9 cellular contexts compared by ENCODE assay signal in genomic region chr1:209354111-209354839, GRCh38.
DNase-seq lines count a peak whose midpoint lies in the region; ATAC-seq, FAIRE-seq and TF ChIP-seq lines count a peak whose summit lies in the region.
"Had no signal": no experiment of that assay in that cellular context is flagged by ENCODE, and none has a peak within 500 bp of the region (broad histone marks: within the 10 kb centered on the region; RNA-seq: fewer than 3 reads in every experiment).

No MANE protein-coding gene starts in this region.

- peaks cover 10% of the 10 kb centered on the region; the same call in 1 of the 2 replicates for H3K9me2 ChIP-seq in GM23338 (ENCODE audit: insufficient read depth)

- TF ChIP-seq POLR2A in gastroesophageal sphincter (IDR thresholded peaks at IDR 0.05), result no peak

- H3K27me3 Mint-ChIP-seq in GM23338 (ENCODE audit: insufficient read depth, low read depth, poor library complexity), result no peaks in the 10 kb centered on the region
- no peaks in the 10 kb centered on the region for H3K27me3 Mint-ChIP-seq in activated T-helper 2 cell treated with anti-CD3 and anti-CD28 coated beads, Interferon-gamma antibody, Interleukin-2, Interleukin-4, amounts not matched to agents 10 μg/mL and 5 μg/mL and 100 μg/mL, durations not matched to agents 14 hours and 24 hours and 36 hours (ENCODE audit: low read depth)
- H3K27me3 Mint-ChIP-seq in osteocyte (ENCODE audit: unreplicated experiment), result peaks cover 8% of the 10 kb centered on the region

- DNase-seq in DMS53 treated with DMSO at 0.1 percent for 48 hours (lab: John Stamatoyannopoulos, UW; ENCODE audit: unreplicated experiment) (peak; percentile 88), GM23338 (ENCODE audit: low spot score) (peak; percentile 96), Panc1 (ENCODE audit: low read depth, low spot score) (peak; percentile 43), osteocyte (ENCODE audit: extremely low spot score, unreplicated experiment) (no peak), urothelium cell line (ENCODE audit: low spot score) (peak; percentile 83)
- peak; percentile 28 for DNase-seq in activated T-helper 2 cell treated with anti-CD3 and anti-CD28 coated beads, Interferon-gamma antibody, Interleukin-2, Interleukin-4, amounts not matched to agents 10 μg/mL and 5 μg/mL and 100 μg/mL, durations not matched to agents 14 hours and 24 hours and 36 hours (ENCODE audit: low spot score)

- no peak for TF ChIP-seq EP300 in gastroesophageal sphincter (IDR thresholded peaks at IDR 0.05)

- no peak overlapping the region for H3K4me3 ChIP-seq in GM23338
- H3K4me3 ChIP-seq in Panc1 (ENCODE audit: low read depth in 2 of 2, low read length in 2 of 2), result no peak overlapping the region
- H3K4me3 ChIP-seq in gastroesophageal sphincter, result no peak overlapping the region

- H3K79me2 ChIP-seq in GM23338 (replicated peaks; ENCODE audit: insufficient read depth), result no peaks in the 10 kb centered on the region

- intact Hi-C loops in Panc1 (cut with micrococcal nuclease; ENCODE audit: unreplicated experiment), result loop anchor here (5.0 kb wide), 1 partner anchor 213 kb away; no protein-coding TSS in a partner anchor
- intact Hi-C loops in activated T-helper 2 cell treated with anti-CD3 and anti-CD28 coated beads, Interferon-gamma antibody, Interleukin-2, Interleukin-4, amounts not matched to agents 10 μg/mL and 5 μg/mL and 100 μg/mL, durations not matched to agents 14 hours and 24 hours and 36 hours (cut with micrococcal nuclease), result no loop called here

- CTCF ChIA-PET in Panc1 (lab: Charles Lee), result no interaction called here

- no TSS peak for BruUV-seq in Panc1 (replicated peaks; lab: Mats Ljungman, UMichigan)

- ATAC-seq in GM23338 (peak; percentile 97), Panc1 (peak; percentile 99), gastroesophageal sphincter (peak; percentile 79)

- WGBS in gastroesophageal sphincter (ENCODE audit: low coverage in 1 of 2), 2 donors, result 31 to 51% methylated on average over 10 to 12 of the region's 20 CpGs

- H3K27me3 ChIP-seq in GM23338 (ENCODE audit: insufficient read depth), result no peaks in the 10 kb centered on the region
- no peaks in the 10 kb centered on the region for H3K27me3 ChIP-seq in Panc1 (ENCODE audit: control insufficient read depth, insufficient read depth, low read length)
- no peaks in the 10 kb centered on the region for H3K27me3 ChIP-seq in gastroesophageal sphincter

- peak overlapping the region; percentile 23 for H3K27ac ChIP-seq in GM23338 (ENCODE audit: low read depth)
- no peak overlapping the region for H3K27ac ChIP-seq in Panc1 (ENCODE audit: low read length)
- no peak overlapping the region for H3K27ac ChIP-seq in gastroesophageal sphincter

- H3K36me3 Mint-ChIP-seq in GM23338 (ENCODE audit: low read depth) (no peaks in the 10 kb centered on the region), osteocyte (ENCODE audit: unreplicated experiment) (no peaks in the 10 kb centered on the region)
- H3K36me3 Mint-ChIP-seq in activated T-helper 2 cell treated with anti-CD3 and anti-CD28 coated beads, Interferon-gamma antibody, Interleukin-2, Interleukin-4, amounts not matched to agents 10 μg/mL and 5 μg/mL and 100 μg/mL, durations not matched to agents 14 hours and 24 hours and 36 hours (ENCODE audit: low read depth), result no peaks in the 10 kb centered on the region
- H3K36me3 Mint-ChIP-seq: activated naive CD4-positive, alpha-beta T cell treated with anti-CD3 and anti-CD28 coated beads, Interleukin-2, amount 50 U/mL, for 24 hours had no signal

- FAIRE-seq in urothelium cell line (lab: Jason Lieb, UNC), result no peak

- H3K9me3 Mint-ChIP-seq in GM23338, result no peaks in the 10 kb centered on the region
- no peaks in the 10 kb centered on the region for H3K9me3 Mint-ChIP-seq in activated T-helper 2 cell treated with anti-CD3 and anti-CD28 coated beads, Interferon-gamma antibody, Interleukin-2, Interleukin-4, amounts not matched to agents 10 μg/mL and 5 μg/mL and 100 μg/mL, durations not matched to agents 14 hours and 24 hours and 36 hours
- H3K9me3 Mint-ChIP-seq in osteocyte (ENCODE audit: unreplicated experiment), result no peaks in the 10 kb centered on the region
- H3K9me3 Mint-ChIP-seq: activated naive CD4-positive, alpha-beta T cell treated with anti-CD3 and anti-CD28 coated beads, Interleukin-2, amount 50 U/mL, for 24 hours had no signal

- peak overlapping the region; percentile 79; the same call in 1 of the 2 replicates for H2AFZ ChIP-seq in GM23338

- H4K20me1 ChIP-seq in GM23338 (replicated peaks; ENCODE audit: insufficient read depth), result no peaks in the 10 kb centered on the region

- H3K4me1 ChIP-seq in GM23338 (ENCODE audit: insufficient read depth), result peaks cover 32% of the 10 kb centered on the region
- no peaks in the 10 kb centered on the region for H3K4me1 ChIP-seq in Panc1 (ENCODE audit: control insufficient read depth, insufficient read depth, low read length)
- H3K4me1 ChIP-seq in gastroesophageal sphincter, result no peaks in the 10 kb centered on the region

- H3K4me1 Mint-ChIP-seq in GM23338 (peaks cover 48% of the 10 kb centered on the region), osteocyte (ENCODE audit: unreplicated experiment) (no peaks in the 10 kb centered on the region)
- no peaks in the 10 kb centered on the region for H3K4me1 Mint-ChIP-seq in activated T-helper 2 cell treated with anti-CD3 and anti-CD28 coated beads, Interferon-gamma antibody, Interleukin-2, Interleukin-4, amounts not matched to agents 10 μg/mL and 5 μg/mL and 100 μg/mL, durations not matched to agents 14 hours and 24 hours and 36 hours (ENCODE audit: low read depth)
- H3K4me1 Mint-ChIP-seq: activated naive CD4-positive, alpha-beta T cell treated with anti-CD3 and anti-CD28 coated beads, Interleukin-2, amount 50 U/mL, for 24 hours had no signal

- TF ChIP-seq CTCF in GM23338 (conservative IDR thresholded peaks at IDR 0.05; ENCODE audit: low read depth in 2 of 2), result peak; percentile 95
- peak; percentile 96 for TF ChIP-seq CTCF in LNCAP (IDR thresholded peaks at IDR 0.05)
- TF ChIP-seq CTCF in Panc1 (IDR thresholded peaks at IDR 0.05), result peak; percentile 86
- peak; percentile 41 to 76 (median 53) for TF ChIP-seq CTCF in gastroesophageal sphincter (IDR thresholded peaks at IDR 0.05)
- TF ChIP-seq CTCF in osteocyte (IDR thresholded peaks at IDR 0.05), result peak; percentile 88

- H3K9me3 ChIP-seq in Panc1 (ENCODE audit: control insufficient read depth, insufficient read depth, low read depth, low read length) (no peaks in the 10 kb centered on the region), gastroesophageal sphincter (no peaks in the 10 kb centered on the region)

- H3K36me3 ChIP-seq in GM23338 (ENCODE audit: insufficient read depth), result no peaks in the 10 kb centered on the region
- no peaks in the 10 kb centered on the region for H3K36me3 ChIP-seq in Panc1 (ENCODE audit: control insufficient read depth, insufficient read depth, low read length)
- no peaks in the 10 kb centered on the region for H3K36me3 ChIP-seq in gastroesophageal sphincter

- in situ Hi-C loops in Panc1 (cut with HindIII; ENCODE audit: low pct_unique_long_range_greater_than_20kb, low sequenced_read_pairs), result no loop called here

- POLR2A ChIA-PET in Panc1 (lab: Charles Lee), result no interaction called here

- H3K4me3 Mint-ChIP-seq in GM23338 (no peak overlapping the region), osteocyte (ENCODE audit: unreplicated experiment) (no peak overlapping the region)
- no peak overlapping the region for H3K4me3 Mint-ChIP-seq in activated T-helper 2 cell treated with anti-CD3 and anti-CD28 coated beads, Interferon-gamma antibody, Interleukin-2, Interleukin-4, amounts not matched to agents 10 μg/mL and 5 μg/mL and 100 μg/mL, durations not matched to agents 14 hours and 24 hours and 36 hours (ENCODE audit: low read depth)
- H3K4me3 Mint-ChIP-seq: activated naive CD4-positive, alpha-beta T cell treated with anti-CD3 and anti-CD28 coated beads, Interleukin-2, amount 50 U/mL, for 24 hours had no signal

- H3F3A ChIP-seq in GM23338 (replicated peaks; ENCODE audit: low read depth), result no peaks in the 10 kb centered on the region; the same call in 1 of the 2 replicates

- H3K27ac Mint-ChIP-seq in GM23338 (no peak overlapping the region), osteocyte (ENCODE audit: unreplicated experiment) (no peak overlapping the region)
- H3K27ac Mint-ChIP-seq in activated T-helper 2 cell treated with anti-CD3 and anti-CD28 coated beads, Interferon-gamma antibody, Interleukin-2, Interleukin-4, amounts not matched to agents 10 μg/mL and 5 μg/mL and 100 μg/mL, durations not matched to agents 14 hours and 24 hours and 36 hours, result no peak overlapping the region
- H3K27ac Mint-ChIP-seq: activated naive CD4-positive, alpha-beta T cell treated with anti-CD3 and anti-CD28 coated beads, Interleukin-2, amount 50 U/mL, for 24 hours had no signal

- no peak overlapping the region for H3K4me2 ChIP-seq in GM23338

TF ChIP-seq in GM23338, 12 proteins besides CTCF, POLR2A, EP300 and RAD21 (continues in another document):
- no peak for TF ChIP-seq NANOG (IDR thresholded peaks at IDR 0.05; ENCODE audit: borderline replicate concordance)
